ENCODE assay signal across 12 cellular contexts in genomic region chr2:56444339-56444738, GRCh38.
DNase-seq lines count a peak whose midpoint lies in the region; ATAC-seq and TF ChIP-seq lines count a peak whose summit lies in the region.
"Had no signal": no experiment of that assay in that cellular context is flagged by ENCODE, and none has a peak within 500 bp of the region (broad histone marks: within the 10 kb centered on the region; RNA-seq: fewer than 3 reads in every experiment).

No MANE protein-coding gene starts in this region.

- H3K4me1 ChIP-seq in duodenal mucosa (ENCODE audit: control insufficient read depth in 1 of 2, insufficient read depth in 2 of 2, low read length in 2 of 2) (peaks cover 11 to 20% of the 10 kb centered on the region in 2 donors), stomach (peaks cover 4 to 11% (median 7%) of the 10 kb centered on the region in 4 donors)

- TF ChIP-seq POLR2A in stomach (IDR thresholded peaks at IDR 0.05): no peak

- ATAC-seq in GM18868 (IDR thresholded peaks at IDR 0.05; ENCODE audit: unreplicated experiment): no peak
- ATAC-seq in GM21423 (IDR thresholded peaks at IDR 0.05; ENCODE audit: unreplicated experiment): no peak
- ATAC-seq in HG03432 (IDR thresholded peaks at IDR 0.05; ENCODE audit: unreplicated experiment): no peak

- 38 to 70% (median 40%) methylated on average over 2 to 4 of the region's 4 CpGs for WGBS in stomach, 5 donors

- DNase-seq in NCI-H748 (lab: John Stamatoyannopoulos, UW; ENCODE audit: unreplicated experiment) (peak; percentile 2), NCI-H748 treated with DMSO at 0.1 percent for 48 hours (lab: John Stamatoyannopoulos, UW) (no peak), NCI-H2227 treated with DMSO at 0.1 percent for 48 hours (lab: John Stamatoyannopoulos, UW) (peak; percentile 14), stomach (peak; percentile 79)
- DNase-seq: activated CD8-positive, alpha-beta memory T cell treated with anti-CD3 and anti-CD28 coated beads for 24 hours; NCI-H1694; stimulated activated CD4-positive, alpha-beta T cell treated with anti-CD3 and anti-CD28 coated beads, Interleukin-2, amount 100 ng/mL, for 24 hours; T-helper 1 cell had no signal

- no peaks in the 10 kb centered on the region for H3K9me3 ChIP-seq in duodenal mucosa (ENCODE audit: control insufficient read depth in 1 of 2, low read length in 2 of 2)
- H3K9me3 ChIP-seq in stomach: no peaks in the 10 kb centered on the region

- TF ChIP-seq CTCF in stomach (IDR thresholded peaks at IDR 0.05): no peak

- intact Hi-C loops in stomach (cut with DNase I; ENCODE audit: low total_unique reads): no loop called here

- H3K36me3 ChIP-seq in duodenal mucosa (ENCODE audit: control insufficient read depth in 1 of 2, insufficient read depth in 2 of 2, low read length in 2 of 2) (no peaks in the 10 kb centered on the region), stomach (no peaks in the 10 kb centered on the region)

- H3K9ac ChIP-seq in duodenal mucosa (ENCODE audit: low read depth in 1 of 2, low read length in 2 of 2): peak overlapping the region in 1 of 2 donors; percentile 2

- TF ChIP-seq EP300 in stomach (IDR thresholded peaks at IDR 0.05): no peak

- peak overlapping the region; percentile 11 to 20 for H3K4me3 ChIP-seq in duodenal mucosa (ENCODE audit: low read depth in 1 of 2, low read length in 2 of 2)
- H3K4me3 ChIP-seq in stomach: no peak overlapping the region

- H3K27ac ChIP-seq in duodenal mucosa (ENCODE audit: low read depth, low read length) (no peak overlapping the region), stomach (peak overlapping the region in 1 of 5 donors; percentile 61)

- H3K27me3 ChIP-seq in duodenal mucosa (ENCODE audit: control insufficient read depth in 1 of 2, insufficient read depth in 2 of 2, low read length in 2 of 2) (no peaks in the 10 kb centered on the region), stomach (no peaks in the 10 kb centered on the region)

Comparison
In these comparisons a context has a peak if more than half of its experiments do, and no peak if none do; other contexts are left out.
1. H3K4me3 ChIP-seq: peak in duodenal mucosa (2 of 2); none in stomach (0 of 4).